Comparison of ENCODE assay signal across 12 cellular contexts in genomic region chr7:1912472-1913289, GRCh38.
DNase-seq lines count a peak whose midpoint lies in the region; ATAC-seq and TF ChIP-seq lines count a peak whose summit lies in the region.
"Had no signal": no experiment of that assay in that cellular context is flagged by ENCODE, and none has a peak within 500 bp of the region (broad histone marks: within the 10 kb centered on the region; RNA-seq: fewer than 3 reads in every experiment).

No MANE protein-coding gene starts in this region.

- no peaks in the 10 kb centered on the region for H3K36me3 ChIP-seq in right atrium auricular region
- no peaks in the 10 kb centered on the region for H3K36me3 ChIP-seq in brain microvascular endothelial cell (replicated peaks)

- H3K36me3 Mint-ChIP-seq in memory B cell = peaks cover 3% of the 10 kb centered on the region
- peaks cover 6% of the 10 kb centered on the region for H3K36me3 Mint-ChIP-seq in T-helper 2 cell treated with Interferon-gamma antibody and Interleukin-4, amounts not matched to agents 5 μg/mL and 100 μg/mL, for 36 hours (ENCODE audit: low read depth)

- peaks cover 6% of the 10 kb centered on the region for H3K4me1 Mint-ChIP-seq in memory B cell
- peaks cover 2% of the 10 kb centered on the region for H3K4me1 Mint-ChIP-seq in T-helper 2 cell treated with Interferon-gamma antibody and Interleukin-4, amounts not matched to agents 5 μg/mL and 100 μg/mL, for 36 hours (ENCODE audit: low read depth)

- intact Hi-C loops in Right ventricle myocardium inferior (cut with DNase I) = no loop called here

- H3K27ac Mint-ChIP-seq in memory B cell = peak overlapping the region; percentile 68
- H3K27ac Mint-ChIP-seq in T-helper 2 cell treated with Interferon-gamma antibody and Interleukin-4, amounts not matched to agents 5 μg/mL and 100 μg/mL, for 36 hours = no peak overlapping the region

- H3K4me3 ChIP-seq in right atrium auricular region (no peak overlapping the region), brain microvascular endothelial cell (ENCODE audit: low read depth, low read length) (no peak overlapping the region)
- H3K4me3 ChIP-seq: gastroesophageal sphincter had no signal

- H3K9me3 ChIP-seq in right atrium auricular region = no peaks in the 10 kb centered on the region
- H3K9me3 ChIP-seq: gastroesophageal sphincter had no signal

- DNase-seq in Right ventricle myocardium inferior (ENCODE audit: missing footprints) (peak; percentile 55), right atrium auricular region (ENCODE audit: low spot score) (no peak), brain microvascular endothelial cell (peak; percentile 92), memory B cell (ENCODE audit: low spot score in 2 of 2) (no peak), cortex of kidney (lab: John Stamatoyannopoulos, UW) (no peak), COLO829 (ENCODE audit: low spot score) (no peak)
- DNase-seq in T-helper 2 cell treated with Interferon-gamma antibody and Interleukin-4, amounts not matched to agents 5 μg/mL and 100 μg/mL, for 36 hours (ENCODE audit: low spot score) = no peak
- DNase-seq: 8988T; SHP77 treated with DMSO at 0.1 percent for 48 hours; stimulated activated CD4-positive, alpha-beta T cell treated with anti-CD3 and anti-CD28 coated beads, Interleukin-2, amount 100 ng/mL, for 24 hours had no signal

- H3K27me3 ChIP-seq in right atrium auricular region (no peaks in the 10 kb centered on the region), brain microvascular endothelial cell (replicated peaks) (no peaks in the 10 kb centered on the region)
- H3K27me3 ChIP-seq: gastroesophageal sphincter had no signal

- in situ Hi-C loops in brain microvascular endothelial cell (cut with HindIII; ENCODE audit: low pct_ligation_motif_present, low sequenced_read_pairs) = no loop called here

- TF ChIP-seq CTCF in right atrium auricular region (IDR thresholded peaks at IDR 0.05) (no peak), brain microvascular endothelial cell (IDR thresholded peaks at IDR 0.05; ENCODE audit: low read depth, low read length, missing control alignments) (peak; percentile 64)

- H3K9me3 Mint-ChIP-seq in memory B cell = no peaks in the 10 kb centered on the region
- H3K9me3 Mint-ChIP-seq in T-helper 2 cell treated with Interferon-gamma antibody and Interleukin-4, amounts not matched to agents 5 μg/mL and 100 μg/mL, for 36 hours = no peaks in the 10 kb centered on the region

- no peak for ATAC-seq in Right ventricle myocardium inferior
- ATAC-seq in memory B cell (ENCODE audit: low read depth) = peak; percentile 60
- ATAC-seq in GM19328 (IDR thresholded peaks at IDR 0.05; ENCODE audit: unreplicated experiment) = no peak
- ATAC-seq: gastroesophageal sphincter had no signal

- H3K4me1 ChIP-seq in right atrium auricular region = peaks cover 0 to 23% of the 10 kb centered on the region in 2 donors

- H3K27ac ChIP-seq in right atrium auricular region = no peak overlapping the region
- H3K27ac ChIP-seq in brain microvascular endothelial cell = peak overlapping the region; percentile 84
- H3K27ac ChIP-seq: gastroesophageal sphincter had no signal

- H3K27me3 Mint-ChIP-seq in memory B cell = no peaks in the 10 kb centered on the region
- no peaks in the 10 kb centered on the region for H3K27me3 Mint-ChIP-seq in T-helper 2 cell treated with Interferon-gamma antibody and Interleukin-4, amounts not matched to agents 5 μg/mL and 100 μg/mL, for 36 hours (ENCODE audit: low read depth)

- H3K4me3 Mint-ChIP-seq in memory B cell = no peak overlapping the region
- H3K4me3 Mint-ChIP-seq in T-helper 2 cell treated with Interferon-gamma antibody and Interleukin-4, amounts not matched to agents 5 μg/mL and 100 μg/mL, for 36 hours = no peak overlapping the region

Comparison
In these comparisons a context has a peak if more than half of its experiments do, and no peak if none do; other contexts are left out.
1. DNase-seq: peak in Right ventricle myocardium inferior (single experiment) and brain microvascular endothelial cell (single experiment); none in right atrium auricular region (single experiment), memory B cell (0 of 2), cortex of kidney (single experiment), COLO829 (single experiment) and T-helper 2 cell treated with Interferon-gamma antibody and Interleukin-4, amounts not matched to agents 5 μg/mL and 100 μg/mL, for 36 hours (single experiment).